ENCODE assay signal across 1 cellular context in the genomic region with DNA sequence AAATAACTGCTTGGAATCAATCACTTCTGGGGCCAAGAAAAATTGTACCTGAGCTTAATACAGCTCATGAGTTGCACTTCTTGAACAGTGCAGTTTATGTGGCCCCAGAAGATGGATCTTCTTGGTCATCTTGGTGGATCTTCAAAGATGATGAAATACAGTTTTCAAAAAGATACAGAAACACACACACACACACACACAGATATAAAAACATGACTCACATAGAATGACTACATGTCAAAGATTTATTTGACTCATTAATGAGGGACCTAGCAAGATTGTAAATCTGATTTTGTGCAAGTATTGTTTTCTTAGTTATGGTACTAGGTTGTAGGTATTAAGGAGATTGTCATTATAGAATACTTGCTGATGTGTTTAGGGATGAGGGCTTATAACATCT.
TF ChIP-seq lines count a peak whose summit lies in the region.

No MANE protein-coding gene starts in this region.

TF ChIP-seq in GM12878, 131 proteins besides CTCF, POLR2A, EP300 and RAD21 (continued from another document):
- TF ChIP-seq, protein P1, sequence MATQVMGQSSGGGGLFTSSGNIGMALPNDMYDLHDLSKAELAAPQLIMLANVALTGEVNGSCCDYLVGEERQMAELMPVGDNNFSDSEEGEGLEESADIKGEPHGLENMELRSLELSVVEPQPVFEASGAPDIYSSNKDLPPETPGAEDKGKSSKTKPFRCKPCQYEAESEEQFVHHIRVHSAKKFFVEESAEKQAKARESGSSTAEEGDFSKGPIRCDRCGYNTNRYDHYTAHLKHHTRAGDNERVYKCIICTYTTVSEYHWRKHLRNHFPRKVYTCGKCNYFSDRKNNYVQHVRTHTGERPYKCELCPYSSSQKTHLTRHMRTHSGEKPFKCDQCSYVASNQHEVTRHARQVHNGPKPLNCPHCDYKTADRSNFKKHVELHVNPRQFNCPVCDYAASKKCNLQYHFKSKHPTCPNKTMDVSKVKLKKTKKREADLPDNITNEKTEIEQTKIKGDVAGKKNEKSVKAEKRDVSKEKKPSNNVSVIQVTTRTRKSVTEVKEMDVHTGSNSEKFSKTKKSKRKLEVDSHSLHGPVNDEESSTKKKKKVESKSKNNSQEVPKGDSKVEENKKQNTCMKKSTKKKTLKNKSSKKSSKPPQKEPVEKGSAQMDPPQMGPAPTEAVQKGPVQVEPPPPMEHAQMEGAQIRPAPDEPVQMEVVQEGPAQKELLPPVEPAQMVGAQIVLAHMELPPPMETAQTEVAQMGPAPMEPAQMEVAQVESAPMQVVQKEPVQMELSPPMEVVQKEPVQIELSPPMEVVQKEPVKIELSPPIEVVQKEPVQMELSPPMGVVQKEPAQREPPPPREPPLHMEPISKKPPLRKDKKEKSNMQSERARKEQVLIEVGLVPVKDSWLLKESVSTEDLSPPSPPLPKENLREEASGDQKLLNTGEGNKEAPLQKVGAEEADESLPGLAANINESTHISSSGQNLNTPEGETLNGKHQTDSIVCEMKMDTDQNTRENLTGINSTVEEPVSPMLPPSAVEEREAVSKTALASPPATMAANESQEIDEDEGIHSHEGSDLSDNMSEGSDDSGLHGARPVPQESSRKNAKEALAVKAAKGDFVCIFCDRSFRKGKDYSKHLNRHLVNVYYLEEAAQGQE (IDR thresholded peaks at IDR 0.05; ENCODE audit: low read depth, low read length): no peak
- TF ChIP-seq HDGF (IDR thresholded peaks at IDR 0.05) (no peak), TCF7 (IDR thresholded peaks at IDR 0.05; ENCODE audit: borderline replicate concordance) (no peak), TBL1XR1 (IDR thresholded peaks at IDR 0.05; ENCODE audit: low read depth, low read length) (no peak), FOXM1 (IDR thresholded peaks at IDR 0.05; ENCODE audit: low read depth, low read length) (no peak)
